6 cellular contexts compared by ENCODE assay signal in genomic region chr6:5587648-5588047, GRCh38.
"Had no signal": no experiment of that assay in that cellular context is flagged by ENCODE, and none has a peak within 500 bp of the region (broad histone marks: within the 10 kb centered on the region; RNA-seq: fewer than 3 reads in every experiment).

No MANE protein-coding gene starts in this region.

- H3K27ac ChIP-seq: HL-60, KMS-11 had no signal

- H3K9ac ChIP-seq: KMS-11 had no signal

- H3K4me2 ChIP-seq: KMS-11 had no signal

- FAIRE-seq: HTR-8/SVneo had no signal

- DNase-seq: IMR-90, KBM-7, KG1 had no signal
